24 cellular contexts compared by ENCODE assay signal in genomic region chr3:27193056-27193455, GRCh38.
DNase-seq lines count a peak whose midpoint lies in the region; ATAC-seq, FAIRE-seq and TF ChIP-seq lines count a peak whose summit lies in the region.
"Had no signal": no experiment of that assay in that cellular context is flagged by ENCODE, and none has a peak within 500 bp of the region (broad histone marks: within the 10 kb centered on the region; RNA-seq: fewer than 3 reads in every experiment).

No MANE protein-coding gene starts in this region.

- H3K9me3 ChIP-seq in A549: no peaks in the 10 kb centered on the region; the same call in 2 of the 3 replicates
- H3K9me3 ChIP-seq: BE2C, Caco-2 had no signal

- H3K27me3 Mint-ChIP-seq in HFFc6 (ENCODE audit: insufficient read depth) (peaks cover 3% of the 10 kb centered on the region), CD14-positive monocyte (ENCODE audit: low read depth in 3 of 3) (peaks cover 0 to 3% (median 2%) of the 10 kb centered on the region in 3 donors)
- H3K27me3 Mint-ChIP-seq: CD4-positive, alpha-beta T cell; IgD-negative memory B cell had no signal

- peak overlapping the region in 1 of 2 experiments; percentile 76; a peak in 2 of 6 replicates for H3K27ac ChIP-seq in A549
- H3K27ac ChIP-seq: 22Rv1, GM23248 had no signal

- peak overlapping the region; percentile 58; the same call in 2 of the 3 replicates for H3K4me2 ChIP-seq in A549

- no peak for TF ChIP-seq CTCF in A549 (IDR thresholded peaks at IDR 0.05)
- no peak for TF ChIP-seq CTCF in HFFc6 (IDR thresholded peaks at IDR 0.05)
- TF ChIP-seq CTCF in CD14-positive monocyte (IDR thresholded peaks at IDR 0.05): no peak

- TF ChIP-seq POLR2A in A549 (IDR thresholded peaks at IDR 0.05; ENCODE audit: low read length): no peak

- H3K4me3 Mint-ChIP-seq in HFFc6 (peak overlapping the region; percentile 55; the same call in 1 of the 2 replicates), CD14-positive monocyte (no peak overlapping the region)
- H3K4me3 Mint-ChIP-seq: CD4-positive, alpha-beta T cell; IgD-negative memory B cell had no signal

- H3K36me3 Mint-ChIP-seq in HFFc6 (ENCODE audit: low read depth) (peaks cover 21% of the 10 kb centered on the region), CD14-positive monocyte (no peaks in the 10 kb centered on the region)

- H3K4me1 Mint-ChIP-seq in HFFc6 (ENCODE audit: low read depth) (peaks cover 46% of the 10 kb centered on the region), CD14-positive monocyte (no peaks in the 10 kb centered on the region)
- H3K4me1 Mint-ChIP-seq: IgD-negative memory B cell had no signal

- no peak for FAIRE-seq in A549 (lab: Jason Lieb, UNC)
- FAIRE-seq: D721Med, G401.6, GM12891, GM19239, HepG2 had no signal

- TF ChIP-seq EP300 in A549 (IDR thresholded peaks at IDR 0.05): no peak

- peaks cover 4% of the 10 kb centered on the region for H3K9me3 Mint-ChIP-seq in HFFc6
- H3K9me3 Mint-ChIP-seq in CD14-positive monocyte: peaks cover 0 to 4% (median 0%) of the 10 kb centered on the region in 7 donors

- TF ChIP-seq RAD21 in A549 (conservative IDR thresholded peaks at IDR 0.05 in 1 of 2, IDR thresholded peaks at IDR 0.05 in 1 of 2): no peak

- peak overlapping the region; percentile 86 for H3K27ac Mint-ChIP-seq in HFFc6
- no peak overlapping the region for H3K27ac Mint-ChIP-seq in CD14-positive monocyte
- H3K27ac Mint-ChIP-seq: CD4-positive, alpha-beta T cell; IgD-negative memory B cell had no signal

- DNase-seq in A549 (ENCODE audit: low read depth in 1 of 2, low spot score in 1 of 2) (no peak), ELR (ENCODE audit: low read depth) (peak; percentile 29), HFFc6 (peak; percentile 17), iris pigment epithelial cell (ENCODE audit: low read depth) (peak; percentile 50), CD14-positive monocyte (ENCODE audit: low spot score) (no peak), DMS 273 treated with DMSO at 0.1 percent for 48 hours (lab: John Stamatoyannopoulos, UW) (no peak), AG20443 (ENCODE audit: low spot score) (no peak)
- DNase-seq: BE2C; C1 segment of cervical spinal cord; Caco-2; CD4-positive, alpha-beta T cell; DMS153; DMS79; GM23248; Karpas-422; KBM-7 had no signal

- CTCF ChIA-PET in A549 (lab: Yijun Ruan, JAX): interaction anchor here (0.7 kb wide), 1 partner anchor 17 kb away, joined by 3 read pairs; no protein-coding TSS in a partner anchor

- POLR2A ChIA-PET in A549 (lab: Yijun Ruan, JAX): no interaction called here

- ATAC-seq in A549 (no peak), GM18873 (IDR thresholded peaks at IDR 0.05; ENCODE audit: low FRiP score, unreplicated experiment) (no peak)
- ATAC-seq: HepG2 had no signal

- intact Hi-C loops in CD14-positive monocyte (cut with micrococcal nuclease): no loop called here

- H3K4me3 ChIP-seq in A549: no peak overlapping the region
- H3K4me3 ChIP-seq: GM23248 had no signal

- H3K4me1 ChIP-seq in A549: peaks cover 19% of the 10 kb centered on the region
- H3K4me1 ChIP-seq: BE2C, Caco-2 had no signal

- 57% methylated on average over 2 of the region's 2 CpGs for WGBS in A549 (ENCODE audit: missing lambda C conversion rate)

TF ChIP-seq in A549, 52 proteins besides CTCF, POLR2A, EP300 and RAD21:
- TF ChIP-seq MAZ (IDR thresholded peaks at IDR 0.05; ENCODE audit: borderline replicate concordance, low read depth, low read length): no peak
- no peak for TF ChIP-seq TFCP2L1 (CRISPR knock-in tag; IDR thresholded peaks at IDR 0.05)
- TF ChIP-seq JUN (IDR thresholded peaks at IDR 0.05): no peak
- no peak for TF ChIP-seq GATA3 (IDR thresholded peaks at IDR 0.05; ENCODE audit: borderline replicate concordance)
- no peak for TF ChIP-seq SMC3 (IDR thresholded peaks at IDR 0.05)
- TF ChIP-seq MAFK (IDR thresholded peaks at IDR 0.05; ENCODE audit: partially characterized antibody): no peak
- no peak for TF ChIP-seq TP53 (CRISPR knock-in tag; IDR thresholded peaks at IDR 0.05)
- no peak for TF ChIP-seq ZC3H11A (IDR thresholded peaks at IDR 0.05)
- no peak for TF ChIP-seq PBX3 (IDR thresholded peaks at IDR 0.05)
TF ChIP-seq in A549: peak in this region for 0.

Comparison
In these comparisons a context has a peak if more than half of its experiments do, and no peak if none do; other contexts are left out.
1. DNase-seq: peak in ELR (single experiment), HFFc6 (single experiment) and iris pigment epithelial cell (single experiment); none in A549 (0 of 2), CD14-positive monocyte (single experiment), DMS 273 treated with DMSO at 0.1 percent for 48 hours (single experiment) and AG20443 (single experiment).